11 cellular contexts compared by ENCODE assay signal in the genomic region with DNA sequence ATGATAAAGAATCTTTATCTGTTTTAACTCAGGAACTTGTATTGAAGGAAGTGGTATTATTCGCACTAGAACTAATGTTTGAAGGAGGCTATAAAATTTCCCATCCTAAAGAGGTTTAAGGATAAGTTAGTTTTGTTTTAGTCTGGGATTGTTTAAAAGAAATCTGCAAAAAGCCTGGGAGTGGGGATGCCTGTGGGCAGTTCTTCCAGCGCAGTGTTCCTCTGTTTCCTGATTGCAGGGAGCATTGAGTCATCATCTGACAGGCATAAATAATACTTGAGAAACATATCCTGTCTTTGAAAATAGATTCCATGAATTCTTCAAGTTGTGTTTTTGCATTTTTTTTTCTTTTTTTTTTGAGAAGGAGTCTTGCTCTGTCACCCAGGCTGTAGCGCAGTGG.
DNase-seq lines count a peak whose midpoint lies in the region; ATAC-seq and TF ChIP-seq lines count a peak whose summit lies in the region.
"Had no signal": no experiment of that assay in that cellular context is flagged by ENCODE, and none has a peak within 500 bp of the region (broad histone marks: within the 10 kb centered on the region; RNA-seq: fewer than 3 reads in every experiment).

No MANE protein-coding gene starts in this region.

- no peaks in the 10 kb centered on the region for H3K9me3 ChIP-seq in SK-N-SH
- no peaks in the 10 kb centered on the region for H3K9me3 ChIP-seq in smooth muscle cell (replicated peaks; ENCODE audit: low read depth)

- H4K20me1 ChIP-seq in SK-N-SH (ENCODE audit: insufficient read depth) (no peaks in the 10 kb centered on the region), smooth muscle cell (ENCODE audit: low read depth) (no peaks in the 10 kb centered on the region)

- no peak for ATAC-seq in HG02798 (IDR thresholded peaks at IDR 0.05; ENCODE audit: poor library complexity, unreplicated experiment)
- ATAC-seq: activated naive CD8-positive, alpha-beta T cell treated with anti-CD3 and anti-CD28 coated beads, Interleukin-2, amount 50 U/mL, for 24 hours had no signal

- H2AFZ ChIP-seq in SK-N-SH (ENCODE audit: low read depth) (peak overlapping the region; percentile 44; the same call in 1 of the 2 replicates), smooth muscle cell (ENCODE audit: low read depth) (no peak overlapping the region)

- H3K79me2 ChIP-seq in SK-N-SH (ENCODE audit: insufficient read depth) (no peaks in the 10 kb centered on the region), smooth muscle cell (ENCODE audit: low read depth) (no peaks in the 10 kb centered on the region)

- H3F3A ChIP-seq in SK-N-SH (replicated peaks; ENCODE audit: insufficient read depth) (peaks cover 9% of the 10 kb centered on the region), smooth muscle cell (ENCODE audit: low read depth) (no peaks in the 10 kb centered on the region)

- peak; percentile 9 to 87; a peak in 2 of 4 replicates for TF ChIP-seq EP300 in SK-N-SH (IDR thresholded peaks at IDR 0.05; ENCODE audit: borderline replicate concordance in 1 of 2, low read depth in 1 of 2, low read length in 1 of 2)

- H3K36me3 ChIP-seq in SK-N-SH (replicated peaks in 1 of 2; ENCODE audit: control insufficient read depth in 1 of 2, insufficient read depth in 2 of 2, low read length in 1 of 2), result no peaks in the 10 kb centered on the region
- no peaks in the 10 kb centered on the region for H3K36me3 ChIP-seq in smooth muscle cell (ENCODE audit: low read depth)

- TF ChIP-seq RAD21 in SK-N-SH (IDR thresholded peaks at IDR 0.05; ENCODE audit: low read length), result no peak

- CTCF ChIA-PET in SK-N-SH (lab: Yijun Ruan, JAX), result no interaction called here

- WGBS in SK-N-SH (ENCODE audit: low lambda C conversion rate), result 23% methylated on average over 3 of the region's 3 CpGs
- WGBS in smooth muscle cell (ENCODE audit: low lambda C conversion rate), result 13% methylated on average over 3 of the region's 3 CpGs

- peak overlapping the region in 1 of 2 experiments; percentile 82; a peak in 3 of 4 replicates for H3K27ac ChIP-seq in SK-N-SH (ENCODE audit: low read depth in 2 of 2, low read length in 1 of 2)
- H3K27ac ChIP-seq in smooth muscle cell (ENCODE audit: low read depth), result peak overlapping the region; percentile 22

- H3K9ac ChIP-seq in SK-N-SH (peak overlapping the region; percentile 20; the same call in 1 of the 2 replicates), smooth muscle cell (ENCODE audit: low read depth) (no peak overlapping the region)

- DNase-seq in H4 (ENCODE audit: low spot score), result peak; percentile 64
- no peak for DNase-seq in SK-N-SH
- peak; percentile 92 for DNase-seq in fibroblast of the aortic adventitia (ENCODE audit: low read depth)
- no peak for DNase-seq in smooth muscle cell (lab: John Stamatoyannopoulos, UW; ENCODE audit: unreplicated experiment)
- no peak for DNase-seq in activated gamma-delta T cell treated with Interleukin-2 at 50 U/mL for 16 hours
- DNase-seq in ecto neural progenitor cell (ENCODE audit: low spot score), result no peak
- DNase-seq: activated naive CD8-positive, alpha-beta T cell treated with anti-CD3 and anti-CD28 coated beads, Interleukin-2, amount 50 U/mL, for 24 hours; DMS79 treated with DMSO at 0.1 percent for 48 hours; NCI-H2081 treated with DMSO at 0.1 percent for 48 hours; T-helper 9 cell had no signal

- H3K4me2 ChIP-seq in SK-N-SH, result peak overlapping the region; percentile 51; the same call in 1 of the 2 replicates
- H3K4me2 ChIP-seq in smooth muscle cell, result peak overlapping the region; percentile 30

- TF ChIP-seq CTCF in SK-N-SH (IDR thresholded peaks at IDR 0.05) (no peak), fibroblast of the aortic adventitia (IDR thresholded peaks at IDR 0.05; ENCODE audit: insufficient read depth, low read length) (no peak), smooth muscle cell (IDR thresholded peaks at IDR 0.05; ENCODE audit: borderline replicate concordance, insufficient read depth, poor library complexity, severe bottlenecking) (no peak)

- H3K27me3 ChIP-seq in SK-N-SH (ENCODE audit: insufficient read depth) (no peaks in the 10 kb centered on the region), smooth muscle cell (ENCODE audit: low read depth) (no peaks in the 10 kb centered on the region)

- H3K4me1 ChIP-seq in SK-N-SH (ENCODE audit: control insufficient read depth in 1 of 2, insufficient read depth in 2 of 2, low read depth in 1 of 2, low read length in 1 of 2), result peaks cover 2 to 3% of the 10 kb centered on the region in 2 experiments; a peak in 3 of 4 replicates
- no peaks in the 10 kb centered on the region for H3K4me1 ChIP-seq in smooth muscle cell (ENCODE audit: low read depth)

- no peaks in the 10 kb centered on the region for H3K9me2 ChIP-seq in SK-N-SH

- H3K4me3 ChIP-seq in SK-N-SH (ENCODE audit: low read depth in 2 of 2, low read length in 1 of 2) (no peak overlapping the region), fibroblast of the aortic adventitia (ENCODE audit: low read depth, low read length) (no peak overlapping the region), smooth muscle cell (no peak overlapping the region)

- POLR2A ChIA-PET in SK-N-SH (lab: Yijun Ruan, JAX), result no interaction called here

TF ChIP-seq in SK-N-SH, 30 proteins besides CTCF, POLR2A, EP300 and RAD21 (continues in another document):
- no peak for TF ChIP-seq RCOR1 (IDR thresholded peaks at IDR 0.05; ENCODE audit: low read length)
- TF ChIP-seq MEF2A (IDR thresholded peaks at IDR 0.05; ENCODE audit: borderline replicate concordance, low read depth), result peak; percentile 24; the same call in 1 of the 2 replicates
- TF ChIP-seq TEAD4 (IDR thresholded peaks at IDR 0.05; ENCODE audit: borderline replicate concordance, insufficient read depth), result peak; percentile 91
- TF ChIP-seq, protein P1, sequence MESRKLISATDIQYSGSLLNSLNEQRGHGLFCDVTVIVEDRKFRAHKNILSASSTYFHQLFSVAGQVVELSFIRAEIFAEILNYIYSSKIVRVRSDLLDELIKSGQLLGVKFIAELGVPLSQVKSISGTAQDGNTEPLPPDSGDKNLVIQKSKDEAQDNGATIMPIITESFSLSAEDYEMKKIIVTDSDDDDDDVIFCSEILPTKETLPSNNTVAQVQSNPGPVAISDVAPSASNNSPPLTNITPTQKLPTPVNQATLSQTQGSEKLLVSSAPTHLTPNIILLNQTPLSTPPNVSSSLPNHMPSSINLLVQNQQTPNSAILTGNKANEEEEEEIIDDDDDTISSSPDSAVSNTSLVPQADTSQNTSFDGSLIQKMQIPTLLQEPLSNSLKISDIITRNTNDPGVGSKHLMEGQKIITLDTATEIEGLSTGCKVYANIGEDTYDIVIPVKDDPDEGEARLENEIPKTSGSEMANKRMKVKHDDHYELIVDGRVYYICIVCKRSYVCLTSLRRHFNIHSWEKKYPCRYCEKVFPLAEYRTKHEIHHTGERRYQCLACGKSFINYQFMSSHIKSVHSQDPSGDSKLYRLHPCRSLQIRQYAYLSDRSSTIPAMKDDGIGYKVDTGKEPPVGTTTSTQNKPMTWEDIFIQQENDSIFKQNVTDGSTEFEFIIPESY (IDR thresholded peaks at IDR 0.05; ENCODE audit: borderline replicate concordance, low read depth), result 0 out of 2 replicates have a peak, but pooled peaks have one; percentile 43
- peak; percentile 51; the same call in 1 of the 2 replicates for TF ChIP-seq FOXM1 (IDR thresholded peaks at IDR 0.05; ENCODE audit: low read depth)
- TF ChIP-seq GATA2 (CRISPR knock-in tag; IDR thresholded peaks at IDR 0.05), result no peak
- peak; percentile 47 for TF ChIP-seq NFIC (IDR thresholded peaks at IDR 0.05; ENCODE audit: borderline replicate concordance)
- TF ChIP-seq MXI1 (IDR thresholded peaks at IDR 0.05; ENCODE audit: low read depth, low read length), result no peak
- TF ChIP-seq FOSL2 (IDR thresholded peaks at IDR 0.05; ENCODE audit: borderline replicate concordance, low read depth), result peak; percentile 93
- TF ChIP-seq GABPA (IDR thresholded peaks at IDR 0.05; ENCODE audit: low read depth), result no peak
- peak; percentile 90 for TF ChIP-seq TCF12 (IDR thresholded peaks at IDR 0.05)
- TF ChIP-seq USF2 (IDR thresholded peaks at IDR 0.05; ENCODE audit: borderline replicate concordance, low read depth, low read length), result no peak
- peak; percentile 43; the same call in 1 of the 2 replicates for TF ChIP-seq POLR2AphosphoS5 (IDR thresholded peaks at IDR 0.05; ENCODE audit: low read depth, low read length)
- peak; percentile 94 for TF ChIP-seq JUND (IDR thresholded peaks at IDR 0.05)
- no peak; the same call in 1 of the 2 replicates for TF ChIP-seq TAF1 (IDR thresholded peaks at IDR 0.05; ENCODE audit: borderline replicate concordance, low read depth, low read length)
- TF ChIP-seq SMC3 (IDR thresholded peaks at IDR 0.05; ENCODE audit: low read depth, low read length), result no peak
- TF ChIP-seq ELF1 (IDR thresholded peaks at IDR 0.05), result peak; percentile 64
- 0 out of 2 replicates have a peak, but pooled peaks have one; percentile 39 for TF ChIP-seq MAX (IDR thresholded peaks at IDR 0.05; ENCODE audit: low read depth)
- no peak for TF ChIP-seq FOXJ3 (CRISPR knock-in tag; IDR thresholded peaks at IDR 0.05)
- TF ChIP-seq NRF1 (IDR thresholded peaks at IDR 0.05; ENCODE audit: low read depth, low read length), result no peak
- TF ChIP-seq PBX3 (IDR thresholded peaks at IDR 0.05), result peak; percentile 96

Comparison
In these comparisons a context has a peak if more than half of its experiments do, and no peak if none do; other contexts are left out.
1. DNase-seq: peak in H4 (single experiment) and fibroblast of the aortic adventitia (single experiment); none in SK-N-SH (single experiment), smooth muscle cell (single experiment), activated gamma-delta T cell treated with Interleukin-2 at 50 U/mL for 16 hours (single experiment) and ecto neural progenitor cell (single experiment).